Comparison of ENCODE assay signal across 1 cellular context in genomic region chr4:85577307-85577706, GRCh38.
A peak's percentile ranks its signal among the peaks of the same experiment; 100 is the strongest.
TF ChIP-seq lines count a peak whose summit lies in the region.

No MANE protein-coding gene starts in this region.

TF ChIP-seq in K562, 482 proteins besides CTCF, POLR2A, EP300 and RAD21 (continues in another document):
- TF ChIP-seq MLLT1 (IDR thresholded peaks at IDR 0.05) (peak in 1 of 2 experiments; percentile 24; a peak in 1 of 4 replicates), RBFOX2 (IDR thresholded peaks at IDR 0.05; ENCODE audit: low read depth, low read length) (peak; percentile 46; the same call in 1 of the 2 replicates), NFRKB (IDR thresholded peaks at IDR 0.05; ENCODE audit: low read depth) (peak; percentile 58; the same call in 1 of the 2 replicates), SUPT5H (IDR thresholded peaks at IDR 0.05) (0 out of 2 replicates have a peak, but pooled peaks have one; percentile 53), BRD4 (IDR thresholded peaks at IDR 0.05) (no peak), YY1 (IDR thresholded peaks at IDR 0.05; ENCODE audit: borderline replicate concordance in 1 of 3, control insufficient read depth in 1 of 3, extremely low read depth in 1 of 3, insufficient read depth in 3 of 3, insufficient read length in 1 of 3, insufficient replicate concordance in 2 of 3, low read depth in 1 of 3, low read length in 2 of 3) (peak in 1 of 3 experiments; percentile 12), CXXC5 (CRISPR knock-in tag; IDR thresholded peaks at IDR 0.05) (peak; percentile 42), CBFA2T3 (IDR thresholded peaks at IDR 0.05) (peak; percentile 73), TCF3 (CRISPR knock-in tag; IDR thresholded peaks at IDR 0.05) (peak; percentile 59; the same call in 1 of the 2 replicates), TARDBP (IDR thresholded peaks at IDR 0.05) (no peak), FOS (IDR thresholded peaks at IDR 0.05; ENCODE audit: extremely low read depth, insufficient read length) (no peak), PRMT5 (CRISPR knock-in tag; IDR thresholded peaks at IDR 0.05) (no peak), HEY1 (CRISPR knock-in tag; IDR thresholded peaks at IDR 0.05; ENCODE audit: borderline replicate concordance) (no peak), TAL1 (IDR thresholded peaks at IDR 0.05) (peak; percentile 55), SMAD4 (CRISPR knock-in tag; conservative IDR thresholded peaks at IDR 0.05) (no peak), SMAD1 (IDR thresholded peaks at IDR 0.05; ENCODE audit: low read depth, low read length, partially characterized antibody) (no peak), BRD9 (IDR thresholded peaks at IDR 0.05; ENCODE audit: low read depth, partially characterized antibody) (peak; percentile 33), PRDM10 (IDR thresholded peaks at IDR 0.05; ENCODE audit: partially characterized antibody) (peak; percentile 19), SP2 (IDR thresholded peaks at IDR 0.05; ENCODE audit: extremely low read depth, low read depth, low read length, poor library complexity, severe bottlenecking) (no peak), ZBTB43 (CRISPR knock-in tag; IDR thresholded peaks at IDR 0.05) (no peak), PML (IDR thresholded peaks at IDR 0.05; ENCODE audit: low read length) (peak; percentile 29; the same call in 1 of the 2 replicates), SIRT6 (IDR thresholded peaks at IDR 0.05; ENCODE audit: low read depth, low read length) (no peak), ZNF592 (IDR thresholded peaks at IDR 0.05) (no peak), CBFA2T2 (conservative IDR thresholded peaks at IDR 0.05) (peak; percentile 57), TBP (optimal IDR thresholded peaks at IDR 0.05; ENCODE audit: low read depth, low read length) (peak; percentile 72), FOXM1 (IDR thresholded peaks at IDR 0.05; ENCODE audit: low read depth) (peak; percentile 55), FOXM1 (CRISPR knock-in tag; IDR thresholded peaks at IDR 0.05; ENCODE audit: low read depth) (no peak), CHD2 (IDR thresholded peaks at IDR 0.05; ENCODE audit: low read depth, low read length) (0 out of 2 replicates have a peak, but pooled peaks have one; percentile 42), MNT (conservative IDR thresholded peaks at IDR 0.05) (0 out of 4 replicates have a peak, but pooled peaks of 1 of the 2 experiments have one; percentile 37), MITF (IDR thresholded peaks at IDR 0.05) (peak; percentile 65; the same call in 1 of the 2 replicates), BHLHE40 (IDR thresholded peaks at IDR 0.05; ENCODE audit: low read length) (peak; percentile 64), POLR2H (tag; IDR thresholded peaks at IDR 0.05; ENCODE audit: low read depth) (peak; percentile 33), TEAD4 (IDR thresholded peaks at IDR 0.05; ENCODE audit: low read length) (peak; percentile 42), TEAD4 (CRISPR knock-in tag; IDR thresholded peaks at IDR 0.05; ENCODE audit: borderline replicate concordance) (no peak), USF1 (CRISPR knock-in tag; IDR thresholded peaks at IDR 0.05) (peak; percentile 67), JUND (IDR thresholded peaks at IDR 0.05; ENCODE audit: borderline replicate concordance, low read depth, low read length) (peak; percentile 46; the same call in 1 of the 2 replicates), JUND (tag; IDR thresholded peaks at IDR 0.05; ENCODE audit: borderline replicate concordance, low read depth, low read length) (no peak; the same call in 2 of the 3 replicates), RCOR1 (IDR thresholded peaks at IDR 0.05; ENCODE audit: borderline replicate concordance in 1 of 2, low read depth in 2 of 2, low read length in 2 of 2) (peak in 1 of 2 experiments; percentile 56; a peak in 1 of 4 replicates), ZBTB49 (CRISPR knock-in tag; IDR thresholded peaks at IDR 0.05; ENCODE audit: borderline replicate concordance) (no peak), MEIS2 (IDR thresholded peaks at IDR 0.05; ENCODE audit: partially characterized antibody) (peak; percentile 18), TOE1 (IDR thresholded peaks at IDR 0.05; ENCODE audit: borderline replicate concordance) (peak; percentile 34; the same call in 1 of the 2 replicates), TOE1 (CRISPR knock-in tag; IDR thresholded peaks at IDR 0.05; ENCODE audit: borderline replicate concordance, low read depth) (no peak), NCOR1 (IDR thresholded peaks at IDR 0.05) (peak; percentile 21; the same call in 1 of the 2 replicates), ZZZ3 (IDR thresholded peaks at IDR 0.05) (no peak), TFE3 (CRISPR knock-in tag; IDR thresholded peaks at IDR 0.05) (peak; percentile 49)
